23 cellular contexts compared by ENCODE assay signal in genomic region chr10:33967721-33968120, GRCh38.
DNase-seq lines count a peak whose midpoint lies in the region; ATAC-seq, FAIRE-seq and TF ChIP-seq lines count a peak whose summit lies in the region.
"Had no signal": no experiment of that assay in that cellular context is flagged by ENCODE, and none has a peak within 500 bp of the region (broad histone marks: within the 10 kb centered on the region; RNA-seq: fewer than 3 reads in every experiment).

No MANE protein-coding gene starts in this region.

- H3K4me3 Mint-ChIP-seq in astrocyte (ENCODE audit: unreplicated experiment) = no peak overlapping the region
- H3K4me3 Mint-ChIP-seq: B cell; CD4-positive, CD25-positive, alpha-beta regulatory T cell; CD8-positive, alpha-beta memory T cell; H9 had no signal

- H3K27me3 ChIP-seq in astrocyte (ENCODE audit: insufficient read depth, low read length) = peaks cover 2% of the 10 kb centered on the region
- no peaks in the 10 kb centered on the region for H3K27me3 ChIP-seq in trophoblast cell (ENCODE audit: insufficient read depth, low read length)
- no peaks in the 10 kb centered on the region for H3K27me3 ChIP-seq in BE2C
- no peaks in the 10 kb centered on the region for H3K27me3 ChIP-seq in aorta (ENCODE audit: control insufficient read depth in 1 of 2, insufficient read depth in 2 of 2, low read length in 1 of 2)

- H3K9ac ChIP-seq in astrocyte (ENCODE audit: low read length) (no peak overlapping the region), trophoblast cell (ENCODE audit: low read length) (no peak overlapping the region)

- H3K79me1 ChIP-seq in trophoblast cell (ENCODE audit: low read length) = no peaks in the 10 kb centered on the region

- no peak overlapping the region for H2BK5ac ChIP-seq in trophoblast cell (ENCODE audit: low read depth, low read length, poor library complexity)

- no peaks in the 10 kb centered on the region for H3K36me3 Mint-ChIP-seq in astrocyte (ENCODE audit: low read depth, unreplicated experiment)
- H3K36me3 Mint-ChIP-seq: CD4-positive, CD25-positive, alpha-beta regulatory T cell; CD8-positive, alpha-beta memory T cell had no signal

- TF ChIP-seq CTCF in AG09309 (IDR thresholded peaks at IDR 0.05; ENCODE audit: control insufficient read depth, insufficient read depth, low read depth, low read length, missing control alignments) (no peak), astrocyte (IDR thresholded peaks at IDR 0.05; ENCODE audit: insufficient read depth, low read depth, low read length) (no peak), BE2C (IDR thresholded peaks at IDR 0.05; ENCODE audit: low read depth, low read length) (no peak)

- H3K4me3 ChIP-seq in AG09309 (ENCODE audit: control insufficient read depth, low read depth, low read length) (no peak overlapping the region), astrocyte (ENCODE audit: insufficient read depth, low read depth, low read length) (no peak overlapping the region), trophoblast cell (ENCODE audit: low read depth, low read length) (no peak overlapping the region), BE2C (ENCODE audit: low read depth, low read length) (no peak overlapping the region), aorta (ENCODE audit: low read length in 2 of 2) (no peak overlapping the region)
- H3K4me3 ChIP-seq: A549, K562 had no signal

- peaks cover 19% of the 10 kb centered on the region for H3K27me3 Mint-ChIP-seq in astrocyte (ENCODE audit: low read depth, unreplicated experiment)
- H3K27me3 Mint-ChIP-seq: B cell had no signal

- ATAC-seq in aorta (ENCODE audit: low FRiP score) = no peak
- ATAC-seq: A549, K562 had no signal

- H3K36me3 ChIP-seq in astrocyte (ENCODE audit: insufficient read depth, low read length) = no peaks in the 10 kb centered on the region
- no peaks in the 10 kb centered on the region for H3K36me3 ChIP-seq in trophoblast cell (ENCODE audit: control insufficient read depth in 1 of 2, insufficient read depth in 2 of 2, low read length in 2 of 2)
- H3K36me3 ChIP-seq in BE2C = no peaks in the 10 kb centered on the region
- no peaks in the 10 kb centered on the region for H3K36me3 ChIP-seq in aorta (ENCODE audit: control insufficient read depth in 1 of 2, insufficient read depth in 2 of 2, low read length in 1 of 2)

- no peak overlapping the region for H3K27ac ChIP-seq in astrocyte (ENCODE audit: low read depth, low read length)
- no peak overlapping the region for H3K27ac ChIP-seq in trophoblast cell (ENCODE audit: low read depth, low read length)
- no peak overlapping the region for H3K27ac ChIP-seq in aorta (ENCODE audit: low read depth in 1 of 2, low read length in 2 of 2)
- H3K27ac ChIP-seq: 22Rv1, A549 had no signal

- H3K27ac Mint-ChIP-seq in astrocyte (ENCODE audit: unreplicated experiment) = no peak overlapping the region
- H3K27ac Mint-ChIP-seq: B cell; CD4-positive, CD25-positive, alpha-beta regulatory T cell; CD8-positive, alpha-beta memory T cell; H9 had no signal

- no peak overlapping the region for H2BK120ac ChIP-seq in trophoblast cell (ENCODE audit: insufficient read depth, low read length, poor library complexity)

- H3K4ac ChIP-seq in trophoblast cell (ENCODE audit: low read depth, low read length) = no peak overlapping the region

- H3K18ac ChIP-seq in trophoblast cell (ENCODE audit: low read length) = no peak overlapping the region

- H3K4me2 ChIP-seq in astrocyte (ENCODE audit: low read length) (no peak overlapping the region), trophoblast cell (ENCODE audit: low read length) (no peak overlapping the region)
- H3K4me2 ChIP-seq: A549 had no signal

- peaks cover 1% of the 10 kb centered on the region for H3K4me1 Mint-ChIP-seq in astrocyte (ENCODE audit: low read depth, unreplicated experiment)
- H3K4me1 Mint-ChIP-seq: B cell; CD4-positive, CD25-positive, alpha-beta regulatory T cell; CD8-positive, alpha-beta memory T cell; H9 had no signal

- H3K4me1 ChIP-seq in astrocyte (ENCODE audit: insufficient read depth, low read length) (no peaks in the 10 kb centered on the region), trophoblast cell (ENCODE audit: control insufficient read depth in 1 of 2, insufficient read depth in 2 of 2, low read length in 2 of 2) (peaks cover 0 to 3% of the 10 kb centered on the region in 2 experiments), BE2C (0 out of 2 replicates have a peak, but pooled peaks cover 2% of the 10 kb centered on the region), aorta (ENCODE audit: control insufficient read depth in 1 of 2, insufficient read depth in 2 of 2, low read length in 2 of 2) (no peaks in the 10 kb centered on the region)
- H3K4me1 ChIP-seq: A549 had no signal

- no peak overlapping the region for H4K91ac ChIP-seq in trophoblast cell (ENCODE audit: low read depth, low read length)

- no peak overlapping the region for H3K23ac ChIP-seq in trophoblast cell (ENCODE audit: low read length)

- no peak overlapping the region for H4K8ac ChIP-seq in trophoblast cell (ENCODE audit: low read depth, low read length)

- H2AK5ac ChIP-seq in trophoblast cell (ENCODE audit: low read length) = no peak overlapping the region

- no CpG with 5 or more reads among the region's 4 CpGs for WGBS in trophoblast cell (ENCODE audit: extremely low coverage, insufficient coverage, insufficient read length)
- WGBS in aorta, 2 donors = 92 to 96% methylated on average over 4 of the region's 4 CpGs

- DNase-seq in AG09309 (ENCODE audit: low read depth) = peak; percentile 24
- peak; percentile 61 for DNase-seq in RPMI7951 (ENCODE audit: low read depth)
- DNase-seq in astrocyte (ENCODE audit: low read depth) = no peak
- peak; percentile 62 to 96 for DNase-seq in trophoblast cell
- DNase-seq in SIG-M5 treated with dmso at 0.1 percent for 504 hours (lab: John Stamatoyannopoulos, UW; ENCODE audit: unreplicated experiment) = no peak
- DNase-seq in BE2C = no peak
- DNase-seq in aorta = no peak
- DNase-seq: C1 segment of cervical spinal cord; CD4-positive, CD25-positive, alpha-beta regulatory T cell; CD8-positive, alpha-beta memory T cell; COR-L47; DMS 273 treated with DMSO at 0.1 percent for 48 hours; DMS53; DND-41; GF-D8; H9; IMR-90 had no signal

- H3K9me3 ChIP-seq in astrocyte (ENCODE audit: insufficient read depth, low read depth, low read length) = no peaks in the 10 kb centered on the region
- no peaks in the 10 kb centered on the region for H3K9me3 ChIP-seq in trophoblast cell (ENCODE audit: insufficient read depth, low read depth, low read length)
- no peaks in the 10 kb centered on the region for H3K9me3 ChIP-seq in BE2C
- H3K9me3 ChIP-seq in aorta (ENCODE audit: control insufficient read depth, low read length) = peaks cover 2% of the 10 kb centered on the region

- no peak overlapping the region for H4K12ac ChIP-seq in trophoblast cell (ENCODE audit: low read depth, low read length)

- H3K79me2 ChIP-seq in astrocyte (ENCODE audit: insufficient read depth, low read length) = no peaks in the 10 kb centered on the region
- no peaks in the 10 kb centered on the region for H3K79me2 ChIP-seq in trophoblast cell (ENCODE audit: control insufficient read depth, insufficient read depth, low read length, poor library complexity)

- peaks cover 6% of the 10 kb centered on the region for H3K9me3 Mint-ChIP-seq in astrocyte (ENCODE audit: unreplicated experiment)

- H3K14ac ChIP-seq in trophoblast cell (ENCODE audit: low read length) = no peak overlapping the region

- no peak overlapping the region for H2AFZ ChIP-seq in astrocyte (ENCODE audit: low read depth, low read length)
- no peak overlapping the region for H2AFZ ChIP-seq in trophoblast cell (ENCODE audit: insufficient read depth, low read length, poor library complexity)

- no peak overlapping the region for H2BK12ac ChIP-seq in trophoblast cell (ENCODE audit: low read length)

- H4K20me1 ChIP-seq in astrocyte (ENCODE audit: insufficient read depth, low read length) = no peaks in the 10 kb centered on the region

- peak; percentile 20 for FAIRE-seq in astrocyte (lab: Jason Lieb, UNC)
- FAIRE-seq: A549, H1, HTR-8/SVneo, K562 had no signal

- intact Hi-C loops in aorta (cut with DNase I) = no loop called here

Comparison
In these comparisons a context has a peak if more than half of its experiments do, and no peak if none do; other contexts are left out.
1. DNase-seq: peak in AG09309 (single experiment), RPMI7951 (single experiment) and trophoblast cell (2 of 2); none in astrocyte (single experiment), SIG-M5 treated with dmso at 0.1 percent for 504 hours (single experiment), BE2C (single experiment) and aorta (0 of 2).